21 cellular contexts compared by ENCODE assay signal in the genomic region with DNA sequence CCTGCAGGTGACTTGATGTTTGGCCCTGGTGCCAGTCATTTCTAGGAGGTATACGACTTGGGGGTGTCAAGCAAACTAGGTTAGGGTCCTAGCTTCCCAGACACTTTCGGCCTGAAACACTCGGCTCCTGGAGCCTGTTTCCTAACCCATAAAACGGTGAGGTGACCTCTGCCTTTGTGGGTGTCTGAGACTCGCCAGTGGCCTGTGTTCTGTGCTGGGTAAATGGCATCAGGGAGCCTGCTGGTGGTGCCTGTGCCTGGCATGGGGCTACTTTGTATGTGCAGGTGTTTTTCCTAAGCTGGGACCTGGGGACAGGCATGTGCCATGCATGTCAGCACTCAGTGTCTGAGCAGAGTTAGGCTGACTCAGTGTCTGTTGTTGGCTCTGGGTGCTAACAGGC.
"Had no signal": no experiment of that assay in that cellular context is flagged by ENCODE, and none has a peak within 500 bp of the region (broad histone marks: within the 10 kb centered on the region; RNA-seq: fewer than 3 reads in every experiment).

No MANE protein-coding gene starts in this region.

- H3K4me1 ChIP-seq: breast epithelium, prostate gland, right lobe of liver, upper lobe of right lung had no signal

- H3K36me3 Mint-ChIP-seq: activated CD8-positive, alpha-beta memory T cell treated with anti-CD3 and anti-CD28 coated beads, Interleukin-2, amount 10 ng/mL, durations not matched to agents 7 days and 5 days; activated naive CD4-positive, alpha-beta T cell treated with anti-CD3 and anti-CD28 coated beads, Interleukin-2, amount 50 U/mL, for 72 hours; naive B cell had no signal

- H3K27ac ChIP-seq: breast epithelium, prostate gland, right lobe of liver, suprapubic skin had no signal

- H3K27ac Mint-ChIP-seq: activated CD8-positive, alpha-beta memory T cell treated with anti-CD3 and anti-CD28 coated beads, Interleukin-2, amount 10 ng/mL, durations not matched to agents 7 days and 5 days; activated T-cell treated with anti-CD3 and anti-CD28 coated beads, Interleukin-2, amount 50 U/mL, for 24 hours; naive B cell; T-helper 1 cell treated with Interleukin-12 subunit alpha and Interleukin-12 subunit beta and Interleukin-4 antibody, amounts not matched to agents 30 μg/mL and 1 μg/mL, for 36 hours had no signal

- FAIRE-seq: colon, endothelial cell of umbilical vein, frontal cortex, kidney had no signal

- H3K27me3 Mint-ChIP-seq: activated CD8-positive, alpha-beta memory T cell treated with anti-CD3 and anti-CD28 coated beads, Interleukin-2, amount 10 ng/mL, durations not matched to agents 7 days and 5 days had no signal

- ATAC-seq: activated CD8-positive, alpha-beta memory T cell treated with anti-CD3 and anti-CD28 coated beads, Interleukin-2, amount 10 ng/mL, durations not matched to agents 7 days and 5 days; activated naive CD4-positive, alpha-beta T cell treated with anti-CD3 and anti-CD28 coated beads, Interleukin-2, amount 50 U/mL, for 72 hours; right lobe of liver; SK-N-SH treated with all-trans-retinoic acid at 6 μM for 48 hours; upper lobe of right lung had no signal

- H3K9me3 ChIP-seq: breast epithelium, heart right ventricle, prostate gland, right lobe of liver, suprapubic skin, upper lobe of right lung had no signal

- H3K27me3 ChIP-seq: breast epithelium, right lobe of liver, suprapubic skin had no signal

- H3K4me1 Mint-ChIP-seq: activated CD8-positive, alpha-beta memory T cell treated with anti-CD3 and anti-CD28 coated beads, Interleukin-2, amount 10 ng/mL, durations not matched to agents 7 days and 5 days; naive B cell had no signal

- H3K4me3 Mint-ChIP-seq: activated CD8-positive, alpha-beta memory T cell treated with anti-CD3 and anti-CD28 coated beads, Interleukin-2, amount 10 ng/mL, durations not matched to agents 7 days and 5 days; activated T-cell treated with anti-CD3 and anti-CD28 coated beads, Interleukin-2, amount 50 U/mL, for 24 hours; naive B cell; T-helper 1 cell treated with Interleukin-12 subunit alpha and Interleukin-12 subunit beta and Interleukin-4 antibody, amounts not matched to agents 30 μg/mL and 1 μg/mL, for 36 hours had no signal

- H3K4me3 ChIP-seq: breast epithelium, heart right ventricle, prostate gland, right lobe of liver, suprapubic skin, upper lobe of right lung had no signal

- DNase-seq: activated CD4-positive, alpha-beta T cell treated with anti-CD3 and anti-CD28 coated beads, Interleukin-2, amount 50 U/mL, for 1 hour; activated CD4-positive, CD25-positive, alpha-beta regulatory T cell; activated CD8-positive, alpha-beta memory T cell treated with anti-CD3 and anti-CD28 coated beads, Interleukin-2, amount 10 ng/mL, durations not matched to agents 7 days and 5 days; activated effector memory CD4-positive, alpha-beta T cell treated with anti-CD3 and anti-CD28 coated beads, Interleukin-2, amount 50 U/mL, for 16 hours; activated T-cell treated with anti-CD3 and anti-CD28 coated beads, Interleukin-2, amount 50 U/mL, for 24 hours; heart right ventricle; kidney; naive B cell; stimulated activated CD4-positive, alpha-beta T cell treated with anti-CD3 and anti-CD28 coated beads, Interleukin-1b, Interleukin-23, amount 100 ng/mL, for 48 hours; stimulated activated naive CD4-positive, alpha-beta T cell; upper lobe of right lung had no signal

- H3K36me3 ChIP-seq: breast epithelium, heart right ventricle, prostate gland, right lobe of liver, suprapubic skin, upper lobe of right lung had no signal

- H3K9me3 Mint-ChIP-seq: activated naive CD4-positive, alpha-beta T cell treated with anti-CD3 and anti-CD28 coated beads, Interleukin-2, amount 50 U/mL, for 72 hours; activated T-cell treated with anti-CD3 and anti-CD28 coated beads, Interleukin-2, amount 50 U/mL, for 24 hours; T-helper 1 cell treated with Interleukin-12 subunit alpha and Interleukin-12 subunit beta and Interleukin-4 antibody, amounts not matched to agents 30 μg/mL and 1 μg/mL, for 36 hours had no signal
